Comparison of ENCODE assay signal across 21 cellular contexts in genomic region chr17:70924776-70925175, GRCh38.
"Had no signal": no experiment of that assay in that cellular context is flagged by ENCODE, and none has a peak within 500 bp of the region (broad histone marks: within the 10 kb centered on the region; RNA-seq: fewer than 3 reads in every experiment).

No MANE protein-coding gene starts in this region.

- H3K27me3 ChIP-seq: hepatocyte, ovary, right atrium auricular region, tibial nerve, vagina had no signal

- H3K4me1 ChIP-seq: left ventricle myocardium inferior, right atrium auricular region, tibial nerve, vagina had no signal

- H3K27ac ChIP-seq: hepatocyte, left ventricle myocardium inferior, ovary, right atrium auricular region, tibial nerve, vagina had no signal

- H3K9me3 ChIP-seq: ovary, tibial nerve, vagina had no signal

- FAIRE-seq: small intestine had no signal

- DNase-seq: islet precursor cell; left ventricle myocardium inferior; mesendoderm; naive thymus-derived CD4-positive, alpha-beta T cell; ovary; small intestine; stimulated activated CD4-positive, alpha-beta T cell treated with anti-CD3 and anti-CD28 coated beads, Interleukin-1b, Interleukin-23, amount 100 ng/mL, for 48 hours; stimulated activated CD4-positive, alpha-beta T cell treated with anti-CD3 and anti-CD28 coated beads, Interleukin-2, amount 100 ng/mL, for 48 hours; stimulated activated CD4-positive, alpha-beta T cell treated with anti-CD3 and anti-CD28 coated beads, Interleukin-4, amount 100 ng/mL, for 4 hours; stimulated activated CD8-positive, alpha-beta memory T cell treated with anti-CD3 and anti-CD28 coated beads, Interleukin-4, amount 100 ng/mL, for 48 hours; stimulated activated naive CD4-positive, alpha-beta T cell treated with Interleukin-2 at 50 U/mL for 16 hours; stimulated activated naive CD8-positive, alpha-beta T cell treated with anti-CD3 and anti-CD28 coated beads, Interleukin-15, amount 100 ng/mL, for 72 hours; substantia nigra had no signal

- ATAC-seq: naive thymus-derived CD4-positive, alpha-beta T cell; natural killer cell treated with Interleukin-12 subunit alpha and Interleukin-12 subunit beta and Interleukin-15 and Interleukin-18, amount 100 ng/mL, for 72 hours; sciatic nerve; stimulated activated memory B cell treated with anti-CD40 and anti-IgM and Interleukin-4, amounts not matched to agents 10 μg/mL and 1 μg/mL and 100 μg/mL, for 72 hours; stimulated activated naive CD8-positive, alpha-beta T cell treated with anti-CD3 and anti-CD28 coated beads, Interleukin-15, amount 100 ng/mL, for 72 hours had no signal

- H2AFZ ChIP-seq: hepatocyte had no signal

- H3K4me3 ChIP-seq: hepatocyte, left ventricle myocardium inferior, lung, ovary, right atrium auricular region, tibial nerve, vagina had no signal

- H3K79me2 ChIP-seq: hepatocyte had no signal

- H3K36me3 ChIP-seq: left ventricle myocardium inferior, ovary, right atrium auricular region, tibial nerve, vagina had no signal

- H3K4me2 ChIP-seq: hepatocyte had no signal
